In genomic region chr12:127607146-127607725, GRCh38 we compare ENCODE assay signal across 15 cellular contexts.
"Had no signal": no experiment of that assay in that cellular context is flagged by ENCODE, and none has a peak within 500 bp of the region (broad histone marks: within the 10 kb centered on the region; RNA-seq: fewer than 3 reads in every experiment).

No MANE protein-coding gene starts in this region.

- H3K36me3 ChIP-seq: esophagus squamous epithelium, ovary, right atrium auricular region, sigmoid colon, thyroid gland, uterus had no signal

- H3K27me3 ChIP-seq: esophagus squamous epithelium, hepatocyte, ovary, right atrium auricular region, sigmoid colon, thyroid gland, uterus had no signal

- FAIRE-seq: colon had no signal

- DNase-seq: effector memory CD8-positive, alpha-beta T cell; esophagus squamous epithelium; foreskin fibroblast; mammary epithelial cell; natural killer cell; nucleus accumbens; ovary; sigmoid colon; stimulated activated naive CD4-positive, alpha-beta T cell treated with Interleukin-2 at 50 U/mL for 16 hours; thyroid gland; uterus had no signal

- H3K4me3 ChIP-seq: esophagus squamous epithelium, hepatocyte, ovary, right atrium auricular region, sigmoid colon, skin epidermis, thyroid gland, uterus had no signal

- H3K27ac ChIP-seq: esophagus squamous epithelium, hepatocyte, ovary, right atrium auricular region, sigmoid colon, skin epidermis, thyroid gland, uterus had no signal

- H2AFZ ChIP-seq: hepatocyte had no signal

- H3K79me2 ChIP-seq: hepatocyte had no signal

- H3K4me1 ChIP-seq: esophagus squamous epithelium, right atrium auricular region, sigmoid colon, thyroid gland, uterus had no signal

- H3K9me3 ChIP-seq: esophagus squamous epithelium, ovary, thyroid gland, uterus had no signal

- H3K4me2 ChIP-seq: hepatocyte had no signal

- ATAC-seq: effector memory CD8-positive, alpha-beta T cell; natural killer cell had no signal
